ENCODE assay signal across 8 cellular contexts in genomic region chr6:97497713-97498331, GRCh38.
DNase-seq lines count a peak whose midpoint lies in the region; ATAC-seq and TF ChIP-seq lines count a peak whose summit lies in the region.

No MANE protein-coding gene starts in this region.

- H3K27me3 ChIP-seq in A673 (replicated peaks; ENCODE audit: insufficient read depth, low read depth, low read length, poor library complexity) (no peaks in the 10 kb centered on the region), gastrocnemius medialis (peaks cover 0 to 2% (median 0%) of the 10 kb centered on the region in 3 donors)

- H3K4me1 ChIP-seq in A673 (ENCODE audit: insufficient read depth, low read length, poor library complexity, severe bottlenecking): peaks cover 34% of the 10 kb centered on the region
- peaks cover 0 to 4% of the 10 kb centered on the region in 2 donors for H3K4me1 ChIP-seq in gastrocnemius medialis

- in situ Hi-C loops in gastrocnemius medialis (cut with MboI; ENCODE audit: low sequenced_read_pairs in 4 of 4): loop anchor here in 1 of 4 donors (25.0 kb wide), 2 partner anchors 1339 to 1614 kb away; partner anchors contain the start of gene POU3F2

- intact Hi-C loops in A673 (cut with micrococcal nuclease; ENCODE audit: unreplicated experiment) (loop anchor here (5.0 kb wide), 1 partner anchor 199 kb away; no protein-coding TSS in a partner anchor), gastrocnemius medialis (cut with DNase I; ENCODE audit: low total_unique reads) (loop anchor here (10.0 kb wide), 1 partner anchor 547 kb away; no protein-coding TSS in a partner anchor)

- CTCF ChIA-PET in A673 (lab: Charles Lee): interaction anchor here (0.7 kb wide), 1 partner anchor 89 kb away, joined by 3 read pairs; no protein-coding TSS in a partner anchor

- DNase-seq in A673 (ENCODE audit: low spot score) (peak; percentile 93), NCI-H146 (lab: John Stamatoyannopoulos, UW) (peak; percentile 81), T-helper 1 cell (peak; percentile 9 to 49 (median 33)), amygdala (lab: John Stamatoyannopoulos, UW) (peak in 50 of 56 donors; percentile 2 to 84 (median 38)), hepatic stellate cell (ENCODE audit: low spot score) (peak; percentile 5), gastrocnemius medialis (peak; percentile 8 to 50)

- POLR2A ChIA-PET in A673 (lab: Charles Lee; ENCODE audit: low non-redundant PET): no interaction called here

- TF ChIP-seq POLR2A in gastrocnemius medialis (IDR thresholded peaks at IDR 0.05): no peak

- H3K36me3 ChIP-seq in A673 (ENCODE audit: insufficient read depth, low read length, poor library complexity, severe bottlenecking): no peaks in the 10 kb centered on the region
- no peaks in the 10 kb centered on the region for H3K36me3 ChIP-seq in gastrocnemius medialis

- H3K27ac ChIP-seq in A673 (ENCODE audit: low read depth, low read length, poor library complexity, severe bottlenecking) (peak overlapping the region; percentile 76), gastrocnemius medialis (no peak overlapping the region)

- ATAC-seq in GM18508 (IDR thresholded peaks at IDR 0.05; ENCODE audit: insufficient read depth, unreplicated experiment): peak; percentile 94
- peak; percentile 99 for ATAC-seq in HG02943 (IDR thresholded peaks at IDR 0.05; ENCODE audit: low read depth, unreplicated experiment)
- ATAC-seq in gastrocnemius medialis: peak; percentile 79 to 93

- TF ChIP-seq CTCF in A673 (conservative IDR thresholded peaks at IDR 0.05; ENCODE audit: low read depth, low read length) (peak; percentile 93), gastrocnemius medialis (IDR thresholded peaks at IDR 0.05 in 4 of 5, conservative IDR thresholded peaks at IDR 0.05 in 1 of 5) (peak; percentile 33 to 78 (median 67))

- H3K9me3 ChIP-seq in A673 (ENCODE audit: low read depth, low read length, poor library complexity, severe bottlenecking) (no peaks in the 10 kb centered on the region), gastrocnemius medialis (no peaks in the 10 kb centered on the region)

- no TSS peak for BruUV-seq in A673 (replicated peaks; lab: Mats Ljungman, UMichigan)

- no peak overlapping the region for H3K4me3 ChIP-seq in A673 (ENCODE audit: low read depth, low read length, poor library complexity, severe bottlenecking)
- no peak overlapping the region for H3K4me3 ChIP-seq in gastrocnemius medialis

Comparison
In these comparisons a context has a peak if more than half of its experiments do, and no peak if none do; other contexts are left out.
1. DNase-seq: peak in every context shown above with its lines; median percentile 93 in A673; 81 in NCI-H146; 38 in amygdala; 33 in T-helper 1 cell; 29 in gastrocnemius medialis; 5 in hepatic stellate cell.